12 cellular contexts compared by ENCODE assay signal in genomic region chr7:610141-610530, GRCh38.
DNase-seq lines count a peak whose midpoint lies in the region; ATAC-seq and TF ChIP-seq lines count a peak whose summit lies in the region.
"Had no signal": no experiment of that assay in that cellular context is flagged by ENCODE, and none has a peak within 500 bp of the region (broad histone marks: within the 10 kb centered on the region; RNA-seq: fewer than 3 reads in every experiment).

No MANE protein-coding gene starts in this region.

- no peaks in the 10 kb centered on the region for H3K9me3 ChIP-seq in CD4-positive, alpha-beta memory T cell (ENCODE audit: control insufficient read depth in 1 of 2, low read length in 2 of 2)
- H3K9me3 ChIP-seq in hepatocyte (ENCODE audit: low read depth) (no peaks in the 10 kb centered on the region), spleen (peaks cover 0 to 14% (median 8%) of the 10 kb centered on the region in 8 donors)
- H3K9me3 ChIP-seq: MG63 had no signal

- H3K36me3 ChIP-seq in CD4-positive, alpha-beta memory T cell (ENCODE audit: insufficient read depth, low read length): no peaks in the 10 kb centered on the region
- no peaks in the 10 kb centered on the region for H3K36me3 ChIP-seq in hepatocyte (replicated peaks; ENCODE audit: insufficient read depth, low read depth)
- H3K36me3 ChIP-seq in spleen: peaks cover 0 to 10% (median 2%) of the 10 kb centered on the region in 6 donors
- H3K36me3 ChIP-seq: MG63 had no signal

- 86% methylated on average over 10 of the region's 10 CpGs for WGBS in hepatocyte (ENCODE audit: low lambda C conversion rate, missing lambda C conversion rate)
- 61 to 80% (median 67%) methylated on average over 2 to 10 of the region's 10 CpGs for WGBS in spleen, 5 donors

- no peak for TF ChIP-seq CTCF in activated B cell treated with CpG ODN at 0.5 μM for 24 hours (IDR thresholded peaks at IDR 0.05)
- no peak for TF ChIP-seq CTCF in hepatocyte (IDR thresholded peaks at IDR 0.05; ENCODE audit: poor library complexity)
- TF ChIP-seq CTCF in spleen (IDR thresholded peaks at IDR 0.05 in 8 of 11, conservative IDR thresholded peaks at IDR 0.05 in 3 of 11): no peak

- peaks cover 12 to 53% (median 30%) of the 10 kb centered on the region in 4 donors for H3K4me1 Mint-ChIP-seq in CD4-positive, alpha-beta memory T cell
- H3K4me1 Mint-ChIP-seq in activated B cell treated with CpG ODN at 0.5 μM for 24 hours: peaks cover 32% of the 10 kb centered on the region

- no peaks in the 10 kb centered on the region for H3K9me2 ChIP-seq in hepatocyte (replicated peaks; ENCODE audit: insufficient read depth)

- H3K27me3 ChIP-seq in CD4-positive, alpha-beta memory T cell (ENCODE audit: insufficient read depth, low read length): no peaks in the 10 kb centered on the region
- no peaks in the 10 kb centered on the region for H3K27me3 ChIP-seq in hepatocyte
- no peaks in the 10 kb centered on the region for H3K27me3 ChIP-seq in spleen (replicated peaks in 1 of 7)
- H3K27me3 ChIP-seq: MG63 had no signal

- H3K4me2 ChIP-seq in hepatocyte: no peak overlapping the region

- peak overlapping the region in 1 of 8 donors; percentile 32 for H3K4me3 Mint-ChIP-seq in CD4-positive, alpha-beta memory T cell
- H3K4me3 Mint-ChIP-seq in activated B cell treated with CpG ODN at 0.5 μM for 24 hours: peak overlapping the region; percentile 29

- no peaks in the 10 kb centered on the region for H3K79me2 ChIP-seq in hepatocyte

- no peak for TF ChIP-seq POLR2A in spleen (IDR thresholded peaks at IDR 0.05)

- H4K20me1 ChIP-seq in hepatocyte (ENCODE audit: insufficient read depth, poor library complexity, severe bottlenecking): no peaks in the 10 kb centered on the region

- intact Hi-C loops in CD4-positive, alpha-beta memory T cell (cut with micrococcal nuclease): no loop called here
- intact Hi-C loops in activated B cell treated with CpG ODN at 0.5 μM for 24 hours (cut with micrococcal nuclease): no loop called here
- intact Hi-C loops in spleen (cut with DNase I; ENCODE audit: low total_unique reads): no loop called here

- POLR2A ChIA-PET in CD4-positive, alpha-beta memory T cell (lab: Charles Lee; ENCODE audit: partially characterized antibody): interaction anchor here (1.8 kb wide), 1 partner anchor 8 kb away, joined by 7 read pairs; no protein-coding TSS in a partner anchor
- POLR2A ChIA-PET in activated B cell treated with CpG ODN at 0.5 μM for 24 hours (lab: Charles Lee): no interaction called here

- peak overlapping the region in 4 of 7 donors; percentile 7 to 90 (median 72) for H3K27ac Mint-ChIP-seq in CD4-positive, alpha-beta memory T cell
- H3K27ac Mint-ChIP-seq in activated B cell treated with CpG ODN at 0.5 μM for 24 hours: peak overlapping the region; percentile 66

- no peak overlapping the region for H3K4me3 ChIP-seq in CD4-positive, alpha-beta memory T cell (ENCODE audit: low read length in 2 of 2)
- H3K4me3 ChIP-seq in hepatocyte (no peak overlapping the region), spleen (no peak overlapping the region)
- H3K4me3 ChIP-seq: MG63 had no signal

- H3K27ac ChIP-seq in CD4-positive, alpha-beta memory T cell (ENCODE audit: low read depth, low read length): no peak overlapping the region
- peak overlapping the region; percentile 79 for H3K27ac ChIP-seq in hepatocyte
- H3K27ac ChIP-seq in spleen: peak overlapping the region in 7 of 8 donors; percentile 1 to 93 (median 69)

- peaks cover 0 to 4% (median 0%) of the 10 kb centered on the region in 8 donors for H3K9me3 Mint-ChIP-seq in CD4-positive, alpha-beta memory T cell
- peaks cover 6% of the 10 kb centered on the region for H3K9me3 Mint-ChIP-seq in activated B cell treated with CpG ODN at 0.5 μM for 24 hours

- ATAC-seq in activated B cell treated with CpG ODN at 0.5 μM for 24 hours (ENCODE audit: low read depth) (peak; percentile 35), HG02571 (IDR thresholded peaks at IDR 0.05; ENCODE audit: unreplicated experiment) (no peak), GM18519 (IDR thresholded peaks at IDR 0.05; ENCODE audit: low FRiP score, unreplicated experiment) (no peak)
- ATAC-seq: Panc1 had no signal

- no peaks in the 10 kb centered on the region for H3K27me3 Mint-ChIP-seq in CD4-positive, alpha-beta memory T cell
- H3K27me3 Mint-ChIP-seq in activated B cell treated with CpG ODN at 0.5 μM for 24 hours: no peaks in the 10 kb centered on the region

- CTCF ChIA-PET in CD4-positive, alpha-beta memory T cell (lab: Charles Lee; ENCODE audit: partially characterized antibody): interaction anchor here (1.3 kb wide), 1 partner anchor 10 kb away, joined by 4 read pairs; no protein-coding TSS in a partner anchor
- CTCF ChIA-PET in activated B cell treated with CpG ODN at 0.5 μM for 24 hours (lab: Charles Lee): no interaction called here

- H3K4me1 ChIP-seq in CD4-positive, alpha-beta memory T cell (ENCODE audit: insufficient read depth, low read length): peaks cover 24% of the 10 kb centered on the region
- H3K4me1 ChIP-seq in hepatocyte (ENCODE audit: insufficient read depth) (peaks cover 6% of the 10 kb centered on the region), spleen (peaks cover 20 to 59% (median 46%) of the 10 kb centered on the region in 6 donors)

- no peak for DNase-seq in CD4-positive, alpha-beta memory T cell
- no peak for DNase-seq in activated B cell treated with CpG ODN at 0.5 μM for 24 hours
- no peak for DNase-seq in hepatocyte (ENCODE audit: low spot score)
- peak; percentile 62 for DNase-seq in spleen
- DNase-seq in superior temporal gyrus (ENCODE audit: extremely low spot score): no peak
- DNase-seq: COR-L47, MG63, NCI-H446, T-helper 9 cell had no signal

- H2AFZ ChIP-seq in hepatocyte: no peak overlapping the region

- H3K36me3 Mint-ChIP-seq in CD4-positive, alpha-beta memory T cell: peaks cover 3 to 6% of the 10 kb centered on the region in 2 donors
- H3K36me3 Mint-ChIP-seq in activated B cell treated with CpG ODN at 0.5 μM for 24 hours (ENCODE audit: low read depth): peaks cover 5% of the 10 kb centered on the region
